ENCODE assay signal across 8 cellular contexts in the genomic region with DNA sequence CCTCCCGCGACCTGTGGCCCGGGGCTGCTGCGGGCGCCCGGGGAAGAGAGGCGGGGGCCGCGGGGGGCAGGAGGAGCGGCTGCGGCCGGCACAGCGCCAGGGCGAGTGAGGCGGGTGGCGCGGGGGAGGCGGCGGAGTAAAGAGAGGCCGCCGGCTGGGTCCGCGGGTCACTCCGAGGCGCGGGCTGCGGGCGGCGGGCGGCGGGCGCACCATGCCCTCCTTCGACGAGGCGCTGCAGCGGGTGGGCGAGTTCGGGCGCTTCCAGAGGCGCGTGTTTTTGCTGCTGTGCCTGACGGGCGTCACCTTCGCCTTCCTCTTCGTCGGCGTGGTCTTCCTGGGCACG. TPM values are rescaled to one million over a fixed set of nuclear protein-coding genes. Genes with fewer than 3 reads are reported as not detected.
DNase-seq lines count a peak whose midpoint lies in the region; ATAC-seq and TF ChIP-seq lines count a peak whose summit lies in the region.

A gene with protein sequence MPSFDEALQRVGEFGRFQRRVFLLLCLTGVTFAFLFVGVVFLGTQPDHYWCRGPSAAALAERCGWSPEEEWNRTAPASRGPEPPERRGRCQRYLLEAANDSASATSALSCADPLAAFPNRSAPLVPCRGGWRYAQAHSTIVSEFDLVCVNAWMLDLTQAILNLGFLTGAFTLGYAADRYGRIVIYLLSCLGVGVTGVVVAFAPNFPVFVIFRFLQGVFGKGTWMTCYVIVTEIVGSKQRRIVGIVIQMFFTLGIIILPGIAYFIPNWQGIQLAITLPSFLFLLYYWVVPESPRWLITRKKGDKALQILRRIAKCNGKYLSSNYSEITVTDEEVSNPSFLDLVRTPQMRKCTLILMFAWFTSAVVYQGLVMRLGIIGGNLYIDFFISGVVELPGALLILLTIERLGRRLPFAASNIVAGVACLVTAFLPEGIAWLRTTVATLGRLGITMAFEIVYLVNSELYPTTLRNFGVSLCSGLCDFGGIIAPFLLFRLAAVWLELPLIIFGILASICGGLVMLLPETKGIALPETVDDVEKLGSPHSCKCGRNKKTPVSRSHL (plus strand): TSS at position 170 of the 343 bp plus-strand sequence. CDS start 42 bp downstream, at position 212.

- no peaks in the 10 kb centered on the region for H3K36me3 Mint-ChIP-seq in stimulated activated effector memory CD8-positive, alpha-beta T cell treated with anti-CD3 and anti-CD28 coated beads, Interleukin-12 subunit alpha, Interleukin-12 subunit beta, amount 100 ng/mL, for 72 hours
- no peaks in the 10 kb centered on the region for H3K36me3 Mint-ChIP-seq in activated T-helper 1 cell treated with anti-CD3 and anti-CD28 coated beads, Interleukin-12 subunit alpha, Interleukin-12 subunit beta, Interleukin-2, Interleukin-4 antibody, amounts not matched to agents 30 ng/mL and 10 ng/mL and 1 ng/mL, durations not matched to agents 14 hours and 24 hours and 36 hours (ENCODE audit: low read depth)

- peaks cover 55% of the 10 kb centered on the region for H3K27me3 Mint-ChIP-seq in activated T-helper 1 cell treated with anti-CD3 and anti-CD28 coated beads, Interleukin-12 subunit alpha, Interleukin-12 subunit beta, Interleukin-2, Interleukin-4 antibody, amounts not matched to agents 30 ng/mL and 10 ng/mL and 1 ng/mL, durations not matched to agents 14 hours and 24 hours and 36 hours (ENCODE audit: insufficient read depth)

- H3K27ac ChIP-seq in coronary artery = peak within 1 kb of the TSS; percentile 87

- DNase-seq in LNCaP clone FGC (ENCODE audit: low read depth) = no peak
- no peak for DNase-seq in coronary artery (ENCODE audit: low spot score)
- DNase-seq in left lobe of liver (ENCODE audit: low spot score) = peak; percentile 80
- no peak for DNase-seq in stimulated activated effector memory CD8-positive, alpha-beta T cell treated with anti-CD3 and anti-CD28 coated beads, Interleukin-12 subunit alpha, Interleukin-12 subunit beta, amount 100 ng/mL, for 72 hours (ENCODE audit: low spot score in 2 of 2)
- no peak for DNase-seq in NOMO-1 treated with DMSO at 0.1 percent for 48 hours (lab: John Stamatoyannopoulos, UW; ENCODE audit: unreplicated experiment)
- no peak for DNase-seq in activated T-helper 1 cell treated with anti-CD3 and anti-CD28 coated beads, Interleukin-12 subunit alpha, Interleukin-12 subunit beta, Interleukin-2, Interleukin-4 antibody, amounts not matched to agents 30 ng/mL and 10 ng/mL and 1 ng/mL, durations not matched to agents 14 hours and 24 hours and 36 hours (ENCODE audit: low spot score)
- DNase-seq in NCI-H1105 (lab: John Stamatoyannopoulos, UW) = no peak

- H3K4me1 Mint-ChIP-seq in stimulated activated effector memory CD8-positive, alpha-beta T cell treated with anti-CD3 and anti-CD28 coated beads, Interleukin-12 subunit alpha, Interleukin-12 subunit beta, amount 100 ng/mL, for 72 hours = peaks cover 8% of the 10 kb centered on the region
- H3K4me1 Mint-ChIP-seq in activated T-helper 1 cell treated with anti-CD3 and anti-CD28 coated beads, Interleukin-12 subunit alpha, Interleukin-12 subunit beta, Interleukin-2, Interleukin-4 antibody, amounts not matched to agents 30 ng/mL and 10 ng/mL and 1 ng/mL, durations not matched to agents 14 hours and 24 hours and 36 hours (ENCODE audit: low read depth) = no peaks in the 10 kb centered on the region

- intact Hi-C loops in activated T-helper 1 cell treated with anti-CD3 and anti-CD28 coated beads, Interleukin-12 subunit alpha, Interleukin-12 subunit beta, Interleukin-2, Interleukin-4 antibody, amounts not matched to agents 30 ng/mL and 10 ng/mL and 1 ng/mL, durations not matched to agents 14 hours and 24 hours and 36 hours (cut with micrococcal nuclease) = no loop called here

- peak within 1 kb of the TSS; percentile 55 for H3K4me3 ChIP-seq in LNCaP clone FGC (ENCODE audit: low read depth, low read length)
- H3K4me3 ChIP-seq in coronary artery = peak within 1 kb of the TSS; percentile 76

- peak; percentile 77 for ATAC-seq in left lobe of liver
- ATAC-seq in stimulated activated effector memory CD8-positive, alpha-beta T cell treated with anti-CD3 and anti-CD28 coated beads, Interleukin-12 subunit alpha, Interleukin-12 subunit beta, amount 100 ng/mL, for 72 hours = peak; percentile 14
- no peak for ATAC-seq in GM21717 (IDR thresholded peaks at IDR 0.05; ENCODE audit: unreplicated experiment)

- H3K27ac Mint-ChIP-seq in stimulated activated effector memory CD8-positive, alpha-beta T cell treated with anti-CD3 and anti-CD28 coated beads, Interleukin-12 subunit alpha, Interleukin-12 subunit beta, amount 100 ng/mL, for 72 hours = no peak within 1 kb of the TSS
- no peak within 1 kb of the TSS for H3K27ac Mint-ChIP-seq in activated T-helper 1 cell treated with anti-CD3 and anti-CD28 coated beads, Interleukin-12 subunit alpha, Interleukin-12 subunit beta, Interleukin-2, Interleukin-4 antibody, amounts not matched to agents 30 ng/mL and 10 ng/mL and 1 ng/mL, durations not matched to agents 14 hours and 24 hours and 36 hours

- peak within 1 kb of the TSS; percentile 44 for H3K4me3 Mint-ChIP-seq in stimulated activated effector memory CD8-positive, alpha-beta T cell treated with anti-CD3 and anti-CD28 coated beads, Interleukin-12 subunit alpha, Interleukin-12 subunit beta, amount 100 ng/mL, for 72 hours
- H3K4me3 Mint-ChIP-seq in activated T-helper 1 cell treated with anti-CD3 and anti-CD28 coated beads, Interleukin-12 subunit alpha, Interleukin-12 subunit beta, Interleukin-2, Interleukin-4 antibody, amounts not matched to agents 30 ng/mL and 10 ng/mL and 1 ng/mL, durations not matched to agents 14 hours and 24 hours and 36 hours = no peak within 1 kb of the TSS

- no peak for TF ChIP-seq CTCF in LNCaP clone FGC (IDR thresholded peaks at IDR 0.05; ENCODE audit: control insufficient read depth, extremely low read depth, insufficient read depth)
- no peak for TF ChIP-seq CTCF in coronary artery (IDR thresholded peaks at IDR 0.05)

- no peaks in the 10 kb centered on the region for H3K9me3 Mint-ChIP-seq in stimulated activated effector memory CD8-positive, alpha-beta T cell treated with anti-CD3 and anti-CD28 coated beads, Interleukin-12 subunit alpha, Interleukin-12 subunit beta, amount 100 ng/mL, for 72 hours
- no peaks in the 10 kb centered on the region for H3K9me3 Mint-ChIP-seq in activated T-helper 1 cell treated with anti-CD3 and anti-CD28 coated beads, Interleukin-12 subunit alpha, Interleukin-12 subunit beta, Interleukin-2, Interleukin-4 antibody, amounts not matched to agents 30 ng/mL and 10 ng/mL and 1 ng/mL, durations not matched to agents 14 hours and 24 hours and 36 hours

RNA-seq across cellular contexts. Expression of the gene that starts here (rescaled TPM):
- total RNA-seq in left lobe of liver = 34.5 TPM
- total RNA-seq in activated T-helper 1 cell treated with anti-CD3 and anti-CD28 coated beads, Interleukin-12 subunit alpha, Interleukin-12 subunit beta, Interleukin-2, Interleukin-4 antibody, amounts not matched to agents 30 ng/mL and 10 ng/mL and 1 ng/mL, durations not matched to agents 14 hours and 24 hours and 36 hours = not detected in 2 replicates

Comparison
In these comparisons a context has a peak if more than half of its experiments do, and no peak if none do; other contexts are left out.
1. RNA of the gene that starts here (total RNA-seq): 34.5 TPM in left lobe of liver (single experiment); not detected in activated T-helper 1 cell treated with anti-CD3 and anti-CD28 coated beads, Interleukin-12 subunit alpha, Interleukin-12 subunit beta, Interleukin-2, Interleukin-4 antibody, amounts not matched to agents 30 ng/mL and 10 ng/mL and 1 ng/mL, durations not matched to agents 14 hours and 24 hours and 36 hours; every median in the first group is over 10 times any median in the second.